ENCODE assay signal across 8 cellular contexts in the genomic region with DNA sequence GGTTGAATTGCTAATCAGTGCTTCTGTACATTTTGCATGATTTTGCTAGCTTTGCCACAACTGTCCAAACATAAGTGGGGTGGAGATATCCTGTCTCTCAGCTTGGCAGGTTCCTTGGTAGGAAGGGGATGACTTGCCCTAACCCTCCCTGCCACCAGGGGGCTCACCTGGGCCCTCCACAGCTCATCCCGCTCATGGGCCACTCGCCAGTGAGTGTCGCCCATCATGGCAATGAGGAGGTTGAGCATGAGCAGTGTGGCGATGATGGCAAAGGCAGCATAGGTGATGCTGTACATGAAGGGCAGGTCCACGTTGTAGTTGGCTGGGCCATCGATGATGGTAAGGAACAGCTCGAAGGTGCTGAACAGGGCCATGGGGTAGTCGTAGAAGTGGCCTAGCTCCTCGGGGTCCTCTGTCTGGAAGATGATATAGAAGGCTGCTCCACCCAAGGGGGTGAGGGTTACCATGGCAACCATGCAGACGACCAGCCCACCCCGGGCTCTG. TPM values are rescaled to one million over a fixed set of nuclear protein-coding genes. Genes with fewer than 3 reads are reported as not detected.
DNase-seq lines count a peak whose midpoint lies in the region; ATAC-seq and TF ChIP-seq lines count a peak whose summit lies in the region.

No MANE protein-coding gene starts in this region.

- H3K36me3 Mint-ChIP-seq in activated naive CD4-positive, alpha-beta T cell treated with anti-CD3 and anti-CD28 coated beads for 36 hours (ENCODE audit: low read depth) = peaks cover 5% of the 10 kb centered on the region

- CTCF ChIA-PET in activated naive CD4-positive, alpha-beta T cell treated with anti-CD3 and anti-CD28 coated beads for 36 hours (lab: Charles Lee) = interaction anchor here (0.6 to 2.1 kb wide), 21 partner anchors 9 to 608 kb away, joined by 3 to 7 read pairs (median 3); no protein-coding TSS in a partner anchor

- no peaks in the 10 kb centered on the region for H3K9me3 ChIP-seq in upper lobe of left lung
- no peaks in the 10 kb centered on the region for H3K9me3 ChIP-seq in MG63

- TF ChIP-seq POLR2A in upper lobe of left lung (IDR thresholded peaks at IDR 0.05) = no peak

- H3K4me1 ChIP-seq in upper lobe of left lung = no peaks in the 10 kb centered on the region

- no peak for TF ChIP-seq EP300 in upper lobe of left lung (IDR thresholded peaks at IDR 0.05)

- no peaks in the 10 kb centered on the region for H3K4me1 Mint-ChIP-seq in activated naive CD4-positive, alpha-beta T cell treated with anti-CD3 and anti-CD28 coated beads for 36 hours (ENCODE audit: low read depth)

- no peaks in the 10 kb centered on the region for H3K27me3 ChIP-seq in upper lobe of left lung
- no peaks in the 10 kb centered on the region for H3K27me3 ChIP-seq in MG63

- H3K27ac ChIP-seq in VCaP = no peak overlapping the region
- H3K27ac ChIP-seq in upper lobe of left lung = no peak overlapping the region

- H3K9me3 Mint-ChIP-seq in activated naive CD4-positive, alpha-beta T cell treated with anti-CD3 and anti-CD28 coated beads for 36 hours = no peaks in the 10 kb centered on the region

- ATAC-seq in HG02981 (IDR thresholded peaks at IDR 0.05; ENCODE audit: unreplicated experiment) (peak; percentile 71), upper lobe of left lung (ENCODE audit: low FRiP score in 2 of 2) (peak in 1 of 2 donors; percentile 18)

- H3K27me3 Mint-ChIP-seq in activated naive CD4-positive, alpha-beta T cell treated with anti-CD3 and anti-CD28 coated beads for 36 hours (ENCODE audit: low read depth) = no peaks in the 10 kb centered on the region

- WGBS in upper lobe of left lung, 2 donors = 82 to 87% methylated on average over 10 to 11 of the region's 11 CpGs

- H3K4me3 ChIP-seq in upper lobe of left lung = no peak overlapping the region
- H3K4me3 ChIP-seq in MG63 = no peak overlapping the region

- H3K27ac Mint-ChIP-seq in activated naive CD4-positive, alpha-beta T cell treated with anti-CD3 and anti-CD28 coated beads for 36 hours = no peak overlapping the region

- H3K4me3 Mint-ChIP-seq in activated naive CD4-positive, alpha-beta T cell treated with anti-CD3 and anti-CD28 coated beads for 36 hours = no peak overlapping the region

- H3K36me3 ChIP-seq in upper lobe of left lung (no peaks in the 10 kb centered on the region), MG63 (no peaks in the 10 kb centered on the region)

- DNase-seq in activated naive CD4-positive, alpha-beta T cell treated with anti-CD3 and anti-CD28 coated beads for 36 hours = peak; percentile 42
- DNase-seq in activated naive CD4-positive, alpha-beta T cell treated with anti-CD3 and anti-CD28 coated beads, Interleukin-2, amount 50 U/mL, for 16 hours = no peak
- peak; percentile 57 for DNase-seq in germinal center (ENCODE audit: low spot score)
- no peak for DNase-seq in upper lobe of left lung
- DNase-seq in stimulated activated naive CD4-positive, alpha-beta T cell treated with Interleukin-2 at 50 U/mL for 16 hours (lab: John Stamatoyannopoulos, UW) = no peak
- DNase-seq in MG63 = no peak

- intact Hi-C loops in activated naive CD4-positive, alpha-beta T cell treated with anti-CD3 and anti-CD28 coated beads for 36 hours (cut with micrococcal nuclease) = no loop called here

- TF ChIP-seq CTCF in VCaP (conservative IDR thresholded peaks at IDR 0.05) (peak; percentile 75), upper lobe of left lung (IDR thresholded peaks at IDR 0.05) (peak in 4 of 6 experiments; percentile 27 to 54 (median 40))

RNA-seq across cellular contexts. Expression of a gene that starts 12.2 kb away (rescaled TPM):
- not detected for total RNA-seq in activated naive CD4-positive, alpha-beta T cell treated with anti-CD3 and anti-CD28 coated beads for 36 hours
- 1 to 10 TPM in 2 of 6 donors, under 1 TPM in 4; 0.23 to 1.5 (median 0.68) TPM for total RNA-seq in upper lobe of left lung
- total RNA-seq in MG63 (2014; rRNA removed; shearing (Covaris generic); ENCODE audit: low replicate concordance) = not detected in 2 replicates

RNA-seq across cellular contexts. Expression of a gene that starts 18.5 kb away (rescaled TPM):
- 10 to 100 TPM; 22.1 to 22.8 TPM for total RNA-seq in activated naive CD4-positive, alpha-beta T cell treated with anti-CD3 and anti-CD28 coated beads for 36 hours
- 10 to 100 TPM in 3 of 6 donors, 1 to 10 TPM in 3; 5.7 to 34.6 (median 10.0) TPM for total RNA-seq in upper lobe of left lung
- total RNA-seq in MG63 (2014; rRNA removed; shearing (Covaris generic); ENCODE audit: low replicate concordance) = 0.96 and 3.6 TPM in 2 replicates

Comparison
In these comparisons a context has a peak if more than half of its experiments do, and no peak if none do; other contexts are left out.
1. DNase-seq: peak in activated naive CD4-positive, alpha-beta T cell treated with anti-CD3 and anti-CD28 coated beads for 36 hours (single experiment) and germinal center (single experiment); none in activated naive CD4-positive, alpha-beta T cell treated with anti-CD3 and anti-CD28 coated beads, Interleukin-2, amount 50 U/mL, for 16 hours (single experiment), upper lobe of left lung (0 of 2), stimulated activated naive CD4-positive, alpha-beta T cell treated with Interleukin-2 at 50 U/mL for 16 hours (single experiment) and MG63 (single experiment).